ENCODE assay signal across 1 cellular context in the genomic region with DNA sequence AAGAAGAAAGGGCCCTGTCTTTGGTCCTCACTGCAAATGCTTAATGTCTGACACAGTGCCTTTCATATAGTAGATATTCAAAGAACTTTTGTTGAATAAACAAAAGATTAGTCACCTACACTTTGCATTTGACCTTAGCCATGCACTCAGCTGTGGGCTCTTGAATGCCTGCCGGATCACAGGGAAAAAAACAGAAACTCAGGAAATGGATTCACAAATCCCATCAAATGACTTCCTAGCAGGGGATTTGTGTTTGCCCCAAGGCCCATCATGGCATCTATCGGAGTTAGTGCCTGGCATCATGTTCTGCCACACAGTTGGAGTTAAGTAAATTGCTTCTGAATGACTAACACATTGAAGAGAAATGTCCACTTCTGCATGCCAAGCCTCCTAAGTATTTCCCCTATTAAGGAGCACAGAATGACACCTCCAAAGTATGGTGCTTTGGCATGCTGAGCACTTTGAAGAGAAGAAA.
TF ChIP-seq lines count a peak whose summit lies in the region.

No MANE protein-coding gene starts in this region.

TF ChIP-seq in SK-N-SH, 30 proteins besides CTCF, POLR2A, EP300 and RAD21 (continued from another document):
- TF ChIP-seq MXI1 (IDR thresholded peaks at IDR 0.05; ENCODE audit: low read depth, low read length) (0 out of 2 replicates have a peak, but pooled peaks have one; percentile 24), NRF1 (IDR thresholded peaks at IDR 0.05; ENCODE audit: low read depth, low read length) (no peak), EZH2phosphoT487 (IDR thresholded peaks at IDR 0.05; ENCODE audit: borderline replicate concordance, low read depth) (no peak), GABPA (IDR thresholded peaks at IDR 0.05; ENCODE audit: low read depth) (no peak), YY1 (IDR thresholded peaks at IDR 0.05; ENCODE audit: low read depth) (peak; percentile 51; the same call in 1 of the 2 replicates), CHD2 (IDR thresholded peaks at IDR 0.05; ENCODE audit: low read length, partially characterized antibody) (no peak), GATA2 (CRISPR knock-in tag; IDR thresholded peaks at IDR 0.05) (no peak), FOXJ3 (CRISPR knock-in tag; IDR thresholded peaks at IDR 0.05) (no peak), ELF1 (IDR thresholded peaks at IDR 0.05) (peak; percentile 31; the same call in 1 of the 2 replicates), TEAD4 (IDR thresholded peaks at IDR 0.05; ENCODE audit: borderline replicate concordance, insufficient read depth) (peak; percentile 85), NFIC (IDR thresholded peaks at IDR 0.05; ENCODE audit: borderline replicate concordance) (peak; percentile 77)
- TF ChIP-seq, protein P1, sequence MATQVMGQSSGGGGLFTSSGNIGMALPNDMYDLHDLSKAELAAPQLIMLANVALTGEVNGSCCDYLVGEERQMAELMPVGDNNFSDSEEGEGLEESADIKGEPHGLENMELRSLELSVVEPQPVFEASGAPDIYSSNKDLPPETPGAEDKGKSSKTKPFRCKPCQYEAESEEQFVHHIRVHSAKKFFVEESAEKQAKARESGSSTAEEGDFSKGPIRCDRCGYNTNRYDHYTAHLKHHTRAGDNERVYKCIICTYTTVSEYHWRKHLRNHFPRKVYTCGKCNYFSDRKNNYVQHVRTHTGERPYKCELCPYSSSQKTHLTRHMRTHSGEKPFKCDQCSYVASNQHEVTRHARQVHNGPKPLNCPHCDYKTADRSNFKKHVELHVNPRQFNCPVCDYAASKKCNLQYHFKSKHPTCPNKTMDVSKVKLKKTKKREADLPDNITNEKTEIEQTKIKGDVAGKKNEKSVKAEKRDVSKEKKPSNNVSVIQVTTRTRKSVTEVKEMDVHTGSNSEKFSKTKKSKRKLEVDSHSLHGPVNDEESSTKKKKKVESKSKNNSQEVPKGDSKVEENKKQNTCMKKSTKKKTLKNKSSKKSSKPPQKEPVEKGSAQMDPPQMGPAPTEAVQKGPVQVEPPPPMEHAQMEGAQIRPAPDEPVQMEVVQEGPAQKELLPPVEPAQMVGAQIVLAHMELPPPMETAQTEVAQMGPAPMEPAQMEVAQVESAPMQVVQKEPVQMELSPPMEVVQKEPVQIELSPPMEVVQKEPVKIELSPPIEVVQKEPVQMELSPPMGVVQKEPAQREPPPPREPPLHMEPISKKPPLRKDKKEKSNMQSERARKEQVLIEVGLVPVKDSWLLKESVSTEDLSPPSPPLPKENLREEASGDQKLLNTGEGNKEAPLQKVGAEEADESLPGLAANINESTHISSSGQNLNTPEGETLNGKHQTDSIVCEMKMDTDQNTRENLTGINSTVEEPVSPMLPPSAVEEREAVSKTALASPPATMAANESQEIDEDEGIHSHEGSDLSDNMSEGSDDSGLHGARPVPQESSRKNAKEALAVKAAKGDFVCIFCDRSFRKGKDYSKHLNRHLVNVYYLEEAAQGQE (IDR thresholded peaks at IDR 0.05; ENCODE audit: low read depth, low read length), result no peak
- TF ChIP-seq, protein P2, sequence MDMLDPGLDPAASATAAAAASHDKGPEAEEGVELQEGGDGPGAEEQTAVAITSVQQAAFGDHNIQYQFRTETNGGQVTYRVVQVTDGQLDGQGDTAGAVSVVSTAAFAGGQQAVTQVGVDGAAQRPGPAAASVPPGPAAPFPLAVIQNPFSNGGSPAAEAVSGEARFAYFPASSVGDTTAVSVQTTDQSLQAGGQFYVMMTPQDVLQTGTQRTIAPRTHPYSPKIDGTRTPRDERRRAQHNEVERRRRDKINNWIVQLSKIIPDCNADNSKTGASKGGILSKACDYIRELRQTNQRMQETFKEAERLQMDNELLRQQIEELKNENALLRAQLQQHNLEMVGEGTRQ (IDR thresholded peaks at IDR 0.05; ENCODE audit: borderline replicate concordance, low read depth, low read length), result no peak
- TF ChIP-seq, protein P3, sequence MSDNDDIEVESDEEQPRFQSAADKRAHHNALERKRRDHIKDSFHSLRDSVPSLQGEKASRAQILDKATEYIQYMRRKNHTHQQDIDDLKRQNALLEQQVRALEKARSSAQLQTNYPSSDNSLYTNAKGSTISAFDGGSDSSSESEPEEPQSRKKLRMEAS (IDR thresholded peaks at IDR 0.05; ENCODE audit: low read depth), result peak; percentile 35; the same call in 1 of the 2 replicates
- TF ChIP-seq, protein P4, sequence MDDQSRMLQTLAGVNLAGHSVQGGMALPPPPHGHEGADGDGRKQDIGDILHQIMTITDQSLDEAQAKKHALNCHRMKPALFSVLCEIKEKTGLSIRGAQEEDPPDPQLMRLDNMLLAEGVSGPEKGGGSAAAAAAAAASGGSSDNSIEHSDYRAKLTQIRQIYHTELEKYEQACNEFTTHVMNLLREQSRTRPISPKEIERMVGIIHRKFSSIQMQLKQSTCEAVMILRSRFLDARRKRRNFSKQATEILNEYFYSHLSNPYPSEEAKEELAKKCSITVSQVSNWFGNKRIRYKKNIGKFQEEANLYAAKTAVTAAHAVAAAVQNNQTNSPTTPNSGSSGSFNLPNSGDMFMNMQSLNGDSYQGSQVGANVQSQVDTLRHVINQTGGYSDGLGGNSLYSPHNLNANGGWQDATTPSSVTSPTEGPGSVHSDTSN (IDR thresholded peaks at IDR 0.05), result peak; percentile 82
